In genomic region chr6:156865019-156865629, GRCh38 we compare ENCODE assay signal across 1 cellular context.
TF ChIP-seq lines count a peak whose summit lies in the region.

No MANE protein-coding gene starts in this region.

TF ChIP-seq in GM23338, 12 proteins besides CTCF, POLR2A, EP300 and RAD21 (continued from another document):
- TF ChIP-seq, protein P1, sequence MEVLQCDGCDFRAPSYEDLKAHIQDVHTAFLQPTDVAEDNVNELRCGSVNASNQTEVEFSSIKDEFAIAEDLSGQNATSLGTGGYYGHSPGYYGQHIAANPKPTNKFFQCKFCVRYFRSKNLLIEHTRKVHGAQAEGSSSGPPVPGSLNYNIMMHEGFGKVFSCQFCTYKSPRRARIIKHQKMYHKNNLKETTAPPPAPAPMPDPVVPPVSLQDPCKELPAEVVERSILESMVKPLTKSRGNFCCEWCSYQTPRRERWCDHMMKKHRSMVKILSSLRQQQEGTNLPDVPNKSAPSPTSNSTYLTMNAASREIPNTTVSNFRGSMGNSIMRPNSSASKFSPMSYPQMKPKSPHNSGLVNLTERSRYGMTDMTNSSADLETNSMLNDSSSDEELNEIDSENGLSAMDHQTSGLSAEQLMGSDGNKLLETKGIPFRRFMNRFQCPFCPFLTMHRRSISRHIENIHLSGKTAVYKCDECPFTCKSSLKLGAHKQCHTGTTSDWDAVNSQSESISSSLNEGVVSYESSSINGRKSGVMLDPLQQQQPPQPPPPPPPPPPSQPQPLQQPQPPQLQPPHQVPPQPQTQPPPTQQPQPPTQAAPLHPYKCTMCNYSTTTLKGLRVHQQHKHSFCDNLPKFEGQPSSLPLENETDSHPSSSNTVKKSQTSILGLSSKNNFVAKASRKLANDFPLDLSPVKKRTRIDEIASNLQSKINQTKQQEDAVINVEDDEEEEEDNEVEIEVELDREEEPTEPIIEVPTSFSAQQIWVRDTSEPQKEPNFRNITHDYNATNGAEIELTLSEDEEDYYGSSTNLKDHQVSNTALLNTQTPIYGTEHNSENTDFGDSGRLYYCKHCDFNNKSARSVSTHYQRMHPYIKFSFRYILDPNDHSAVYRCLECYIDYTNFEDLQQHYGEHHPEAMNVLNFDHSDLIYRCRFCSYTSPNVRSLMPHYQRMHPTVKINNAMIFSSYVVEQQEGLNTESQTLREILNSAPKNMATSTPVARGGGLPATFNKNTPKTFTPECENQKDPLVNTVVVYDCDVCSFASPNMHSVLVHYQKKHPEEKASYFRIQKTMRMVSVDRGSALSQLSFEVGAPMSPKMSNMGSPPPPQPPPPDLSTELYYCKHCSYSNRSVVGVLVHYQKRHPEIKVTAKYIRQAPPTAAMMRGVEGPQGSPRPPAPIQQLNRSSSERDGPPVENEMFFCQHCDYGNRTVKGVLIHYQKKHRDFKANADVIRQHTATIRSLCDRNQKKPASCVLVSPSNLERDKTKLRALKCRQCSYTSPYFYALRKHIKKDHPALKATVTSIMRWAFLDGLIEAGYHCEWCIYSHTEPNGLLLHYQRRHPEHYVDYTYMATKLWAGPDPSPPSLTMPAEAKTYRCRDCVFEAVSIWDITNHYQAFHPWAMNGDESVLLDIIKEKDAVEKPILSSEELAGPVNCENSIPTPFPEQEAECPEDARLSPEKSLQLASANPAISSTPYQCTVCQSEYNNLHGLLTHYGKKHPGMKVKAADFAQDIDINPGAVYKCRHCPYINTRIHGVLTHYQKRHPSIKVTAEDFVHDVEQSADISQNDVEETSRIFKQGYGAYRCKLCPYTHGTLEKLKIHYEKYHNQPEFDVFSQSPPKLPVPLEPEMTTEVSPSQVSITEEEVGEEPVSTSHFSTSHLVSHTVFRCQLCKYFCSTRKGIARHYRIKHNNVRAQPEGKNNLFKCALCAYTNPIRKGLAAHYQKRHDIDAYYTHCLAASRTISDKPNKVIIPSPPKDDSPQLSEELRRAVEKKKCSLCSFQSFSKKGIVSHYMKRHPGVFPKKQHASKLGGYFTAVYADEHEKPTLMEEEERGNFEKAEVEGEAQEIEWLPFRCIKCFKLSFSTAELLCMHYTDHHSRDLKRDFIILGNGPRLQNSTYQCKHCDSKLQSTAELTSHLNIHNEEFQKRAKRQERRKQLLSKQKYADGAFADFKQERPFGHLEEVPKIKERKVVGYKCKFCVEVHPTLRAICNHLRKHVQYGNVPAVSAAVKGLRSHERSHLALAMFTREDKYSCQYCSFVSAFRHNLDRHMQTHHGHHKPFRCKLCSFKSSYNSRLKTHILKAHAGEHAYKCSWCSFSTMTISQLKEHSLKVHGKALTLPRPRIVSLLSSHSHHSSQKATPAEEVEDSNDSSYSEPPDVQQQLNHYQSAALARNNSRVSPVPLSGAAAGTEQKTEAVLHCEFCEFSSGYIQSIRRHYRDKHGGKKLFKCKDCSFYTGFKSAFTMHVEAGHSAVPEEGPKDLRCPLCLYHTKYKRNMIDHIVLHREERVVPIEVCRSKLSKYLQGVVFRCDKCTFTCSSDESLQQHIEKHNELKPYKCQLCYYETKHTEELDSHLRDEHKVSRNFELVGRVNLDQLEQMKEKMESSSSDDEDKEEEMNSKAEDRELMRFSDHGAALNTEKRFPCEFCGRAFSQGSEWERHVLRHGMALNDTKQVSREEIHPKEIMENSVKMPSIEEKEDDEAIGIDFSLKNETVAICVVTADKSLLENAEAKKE (CRISPR knock-in tag; IDR thresholded peaks at IDR 0.05) = no peak
- TF ChIP-seq ZNF331 (CRISPR knock-in tag; IDR thresholded peaks at IDR 0.05; ENCODE audit: low read depth) (no peak), STAT1 (IDR thresholded peaks at IDR 0.05; ENCODE audit: unreplicated experiment) (no peak), CREB1 (CRISPR knock-in tag; IDR thresholded peaks at IDR 0.05; ENCODE audit: low read depth) (no peak), POLR2AphosphoS5 (IDR thresholded peaks at IDR 0.05; ENCODE audit: low read depth) (no peak), NANOG (IDR thresholded peaks at IDR 0.05; ENCODE audit: borderline replicate concordance) (no peak), ETS1 (IDR thresholded peaks at IDR 0.05) (no peak)
- TF ChIP-seq, protein P2, sequence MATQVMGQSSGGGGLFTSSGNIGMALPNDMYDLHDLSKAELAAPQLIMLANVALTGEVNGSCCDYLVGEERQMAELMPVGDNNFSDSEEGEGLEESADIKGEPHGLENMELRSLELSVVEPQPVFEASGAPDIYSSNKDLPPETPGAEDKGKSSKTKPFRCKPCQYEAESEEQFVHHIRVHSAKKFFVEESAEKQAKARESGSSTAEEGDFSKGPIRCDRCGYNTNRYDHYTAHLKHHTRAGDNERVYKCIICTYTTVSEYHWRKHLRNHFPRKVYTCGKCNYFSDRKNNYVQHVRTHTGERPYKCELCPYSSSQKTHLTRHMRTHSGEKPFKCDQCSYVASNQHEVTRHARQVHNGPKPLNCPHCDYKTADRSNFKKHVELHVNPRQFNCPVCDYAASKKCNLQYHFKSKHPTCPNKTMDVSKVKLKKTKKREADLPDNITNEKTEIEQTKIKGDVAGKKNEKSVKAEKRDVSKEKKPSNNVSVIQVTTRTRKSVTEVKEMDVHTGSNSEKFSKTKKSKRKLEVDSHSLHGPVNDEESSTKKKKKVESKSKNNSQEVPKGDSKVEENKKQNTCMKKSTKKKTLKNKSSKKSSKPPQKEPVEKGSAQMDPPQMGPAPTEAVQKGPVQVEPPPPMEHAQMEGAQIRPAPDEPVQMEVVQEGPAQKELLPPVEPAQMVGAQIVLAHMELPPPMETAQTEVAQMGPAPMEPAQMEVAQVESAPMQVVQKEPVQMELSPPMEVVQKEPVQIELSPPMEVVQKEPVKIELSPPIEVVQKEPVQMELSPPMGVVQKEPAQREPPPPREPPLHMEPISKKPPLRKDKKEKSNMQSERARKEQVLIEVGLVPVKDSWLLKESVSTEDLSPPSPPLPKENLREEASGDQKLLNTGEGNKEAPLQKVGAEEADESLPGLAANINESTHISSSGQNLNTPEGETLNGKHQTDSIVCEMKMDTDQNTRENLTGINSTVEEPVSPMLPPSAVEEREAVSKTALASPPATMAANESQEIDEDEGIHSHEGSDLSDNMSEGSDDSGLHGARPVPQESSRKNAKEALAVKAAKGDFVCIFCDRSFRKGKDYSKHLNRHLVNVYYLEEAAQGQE (IDR thresholded peaks at IDR 0.05; ENCODE audit: unreplicated experiment) = no peak
TF ChIP-seq in GM23338: peak in this region for 0.
